In genomic region chr9:133534346-133535284, GRCh38 we compare ENCODE assay signal across 8 cellular contexts. TPM values are rescaled to one million over a fixed set of nuclear protein-coding genes. Genes with fewer than 3 reads are reported as not detected.
DNase-seq lines count a peak whose midpoint lies in the region; ATAC-seq and TF ChIP-seq lines count a peak whose summit lies in the region.

ADAMTSL2 (plus strand) TSS chr9:133534704; CDS start chr9:133536713, 2,009 bp downstream.

- WGBS in urinary bladder = 2% methylated on average over 67 of the region's 70 CpGs

- H3K4me1 ChIP-seq in urinary bladder (ENCODE audit: insufficient read depth) = no peaks in the 10 kb centered on the region

- no peak for TF ChIP-seq POLR2A in NB4 (IDR thresholded peaks at IDR 0.05; ENCODE audit: extremely low read depth, insufficient read length)

- H3K36me3 ChIP-seq in urinary bladder (ENCODE audit: insufficient read depth) = no peaks in the 10 kb centered on the region

- H3K4me3 ChIP-seq in NB4 (ENCODE audit: low read depth, low read length) = no peak within 1 kb of the TSS
- H3K4me3 ChIP-seq in urinary bladder (ENCODE audit: low read depth, low read length) = peak within 1 kb of the TSS; percentile 35

- peak in 11 of 14 donors; percentile 19 to 80 (median 50) for DNase-seq in C1 segment of cervical spinal cord (lab: John Stamatoyannopoulos, UW)
- peak; percentile 56 for DNase-seq in NB4 (ENCODE audit: low read depth)
- DNase-seq in activated T-cell treated with anti-CD3 and anti-CD28 coated beads for 1 hour (ENCODE audit: low read depth) = peak; percentile 46
- DNase-seq in globus pallidus (ENCODE audit: low spot score) = peak; percentile 77
- DNase-seq in occipital lobe (lab: John Stamatoyannopoulos, UW) = peak; percentile 27
- no peak for DNase-seq in SIG-M5 (lab: John Stamatoyannopoulos, UW)

- ATAC-seq in HG03196 (IDR thresholded peaks at IDR 0.05; ENCODE audit: unreplicated experiment) = no peak

- no peak for TF ChIP-seq CTCF in NB4 (IDR thresholded peaks at IDR 0.05; ENCODE audit: low read depth, low read length)

- H3K27ac ChIP-seq in urinary bladder (ENCODE audit: low read depth) = no peak within 1 kb of the TSS

RNA-seq across cellular contexts. Expression of gene ADAMTSL2, which starts in this region (rescaled TPM):
- total RNA-seq in occipital lobe = 3.3 TPM
- total RNA-seq in urinary bladder = 2.2 TPM
- 8.9 TPM for polyA plus RNA-seq in urinary bladder
